Comparison of ENCODE assay signal across 34 cellular contexts in genomic region chr2:120535081-120535480, GRCh38.
"Had no signal": no experiment of that assay in that cellular context is flagged by ENCODE, and none has a peak within 500 bp of the region (broad histone marks: within the 10 kb centered on the region; RNA-seq: fewer than 3 reads in every experiment).

No MANE protein-coding gene starts in this region.

- H3K36me3 ChIP-seq: MG63 had no signal

- H3K9me3 ChIP-seq: MG63 had no signal

- DNase-seq: Karpas-422, Kasumi-1, KG1, MG63, MM.1S, MV-4-11, NCI-H1048, NCI-H1092, NCI-H1092 treated with DMSO at 0.1 percent for 48 hours, NCI-H1105, NCI-H1105 treated with DMSO at 0.1 percent for 48 hours, NCI-H1417, NCI-H1417 treated with DMSO at 0.1 percent for 48 hours, NCI-H1436, NCI-H1436 treated with DMSO at 0.1 percent for 48 hours, NCI-H146, NCI-H1694, NCI-H1694 treated with DMSO at 0.1 percent for 48 hours, NCI-H187, NCI-H187 treated with DMSO at 0.1 percent for 48 hours, NCI-H1930, NCI-H2029, NCI-H2029 treated with DMSO at 0.1 percent for 48 hours, NCI-H2081, NCI-H2081 treated with DMSO at 0.1 percent for 48 hours, NCI-H2107, NCI-H2171, NCI-H2171 treated with DMSO at 0.1 percent for 48 hours, NCI-H2227 treated with DMSO at 0.1 percent for 48 hours, NCI-H226, NCI-H345, NCI-H446, NCI-H510A had no signal

- H3K4me2 ChIP-seq: KMS-11 had no signal

- H3K27ac ChIP-seq: KMS-11 had no signal

- H3K4me3 ChIP-seq: MG63 had no signal

- H3K9ac ChIP-seq: KMS-11 had no signal

- H3K27me3 ChIP-seq: MG63 had no signal
